Comparison of ENCODE assay signal across 14 cellular contexts in the genomic region with DNA sequence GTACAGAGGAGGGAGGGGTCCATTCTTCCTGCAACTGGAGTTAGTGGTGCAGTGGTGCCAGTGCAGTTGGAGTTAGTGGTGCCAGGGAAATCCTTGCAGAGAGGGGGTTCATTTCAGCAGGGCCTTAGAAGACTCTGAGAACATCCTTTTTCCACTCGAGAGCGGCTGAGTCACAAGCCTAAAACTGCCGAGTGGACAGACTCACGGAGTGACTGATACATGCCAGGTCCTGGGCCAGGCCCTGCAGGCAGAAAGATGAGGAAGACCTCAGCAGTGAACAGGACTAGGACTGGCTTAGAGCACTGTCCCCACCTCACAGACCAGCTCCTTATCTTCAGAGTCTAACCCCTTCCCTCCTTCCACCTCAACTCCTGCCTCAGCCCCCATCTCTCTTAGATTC. TPM values are rescaled to one million over a fixed set of nuclear protein-coding genes. Genes with fewer than 3 reads are reported as not detected.
A peak's percentile ranks its signal among the peaks of the same experiment; 100 is the strongest.
DNase-seq lines count a peak whose midpoint lies in the region; ATAC-seq, FAIRE-seq and TF ChIP-seq lines count a peak whose summit lies in the region.
"Had no signal": no experiment of that assay in that cellular context is flagged by ENCODE, and none has a peak within 500 bp of the region (broad histone marks: within the 10 kb centered on the region; RNA-seq: fewer than 3 reads in every experiment).

No MANE protein-coding gene starts in this region.

- no peak overlapping the region for H3K4me2 ChIP-seq in K562 (ENCODE audit: insufficient read depth, low read length)
- H3K4me2 ChIP-seq in PC-9: no peak overlapping the region

- H3K79me2 ChIP-seq in K562 (ENCODE audit: control insufficient read depth, insufficient read depth, low read length) (no peaks in the 10 kb centered on the region), PC-9 (ENCODE audit: low read depth) (no peaks in the 10 kb centered on the region)

- POLR2A ChIA-PET in K562 (lab: Yijun Ruan, JAX) (interaction anchor here (0.6 kb wide), 1 partner anchor 11 kb away, joined by 4 read pairs; no protein-coding TSS in a partner anchor), PC-9 (lab: Charles Lee; ENCODE audit: unreplicated experiment) (no interaction called here)

- DNase-seq in AG08395 (ENCODE audit: low spot score) (peak; percentile 55), GM03348 (ENCODE audit: low spot score) (peak; percentile 53), K562 (ENCODE audit: extremely low read depth in 1 of 4, low spot score in 3 of 4) (no peak), islet precursor cell (peak; percentile 78), PC-9 (no peak), small intestine (no peak), HuH-7.5 (ENCODE audit: low spot score) (no peak)
- no peak for DNase-seq in stimulated activated CD4-positive, alpha-beta T cell treated with anti-CD3 and anti-CD28 coated beads, Interleukin-4, amount 100 ng/mL, for 4 hours
- DNase-seq: gastrocnemius medialis, KG1, naive B cell, NCI-H1694 treated with DMSO at 0.1 percent for 48 hours, NCI-H774 had no signal

- H2AFZ ChIP-seq in K562 (ENCODE audit: low read depth, low read length): no peak overlapping the region
- no peak overlapping the region for H2AFZ ChIP-seq in PC-9

- ATAC-seq in K562: no peak
- ATAC-seq: gastrocnemius medialis had no signal

- H3K9me2 ChIP-seq in PC-9 (ENCODE audit: insufficient read depth): no peaks in the 10 kb centered on the region

- TF ChIP-seq CTCF in K562 (IDR thresholded peaks at IDR 0.05 in 2 of 3, conservative IDR thresholded peaks at IDR 0.05 in 1 of 3; ENCODE audit: insufficient read depth in 2 of 3, low read depth in 1 of 3, low read length in 3 of 3): no peak
- no peak for TF ChIP-seq CTCF in PC-9 (conservative IDR thresholded peaks at IDR 0.05)

- FAIRE-seq in K562 (lab: Jason Lieb, UNC): no peak
- FAIRE-seq in small intestine (lab: Jason Lieb, UNC): no peak

- in situ Hi-C loops in K562 (cut with MboI): loop anchor here (10.0 kb wide), 1 partner anchor 293 kb away; no protein-coding TSS in a partner anchor

- WGBS in K562 (ENCODE audit: insufficient coverage, low coverage, missing lambda C conversion rate): 67% methylated on average over 4 of the region's 4 CpGs
- WGBS in small intestine, 3 donors: 59 to 92% (median 86%) methylated on average over 4 of the region's 4 CpGs

- intact Hi-C loops in K562 (cut with micrococcal nuclease): no loop called here
- intact Hi-C loops in PC-9 (cut with micrococcal nuclease; ENCODE audit: unreplicated experiment): no loop called here

- BruUV-seq in K562 (replicated peaks; lab: Mats Ljungman, UMichigan): no TSS peak
- BruUV-seq in PC-9 (replicated peaks; lab: Mats Ljungman, UMichigan): no TSS peak

- H3K4me1 ChIP-seq in K562 (replicated peaks in 1 of 2; ENCODE audit: control insufficient read depth in 2 of 2, insufficient read depth in 2 of 2, low read length in 2 of 2) (peaks cover 23 to 28% of the 10 kb centered on the region in 2 experiments), PC-9 (replicated peaks; ENCODE audit: insufficient read depth) (no peaks in the 10 kb centered on the region), small intestine (ENCODE audit: control insufficient read depth in 2 of 2, insufficient read depth in 1 of 2, low read depth in 1 of 2, low read length in 1 of 2) (peaks cover 3 to 9% of the 10 kb centered on the region in 2 donors)

- TF ChIP-seq POLR2A in K562 (conservative IDR thresholded peaks at IDR 0.05): no peak

- H3K27me3 ChIP-seq in K562 (ENCODE audit: control insufficient read depth in 2 of 2, insufficient read depth in 2 of 2, low read length in 2 of 2) (no peaks in the 10 kb centered on the region), PC-9 (ENCODE audit: insufficient read depth, low read depth) (no peaks in the 10 kb centered on the region), small intestine (ENCODE audit: control insufficient read depth in 2 of 2, insufficient read depth in 2 of 2, low read length in 2 of 2) (no peaks in the 10 kb centered on the region)
- H3K27me3 ChIP-seq: gastrocnemius medialis had no signal

- H3K27ac ChIP-seq in K562 (ENCODE audit: extremely low read depth, low read depth, low read length) (no peak overlapping the region), PC-9 (no peak overlapping the region), small intestine (ENCODE audit: low read depth in 1 of 2, low read length in 1 of 2) (peak overlapping the region in 1 of 2 donors; percentile 48)

- no peak overlapping the region for H3K4me3 ChIP-seq in K562
- no peak overlapping the region for H3K4me3 ChIP-seq in PC-9
- no peak overlapping the region for H3K4me3 ChIP-seq in small intestine (ENCODE audit: low read depth in 1 of 2, low read length in 2 of 2)
- H3K4me3 ChIP-seq: coronary artery, gastrocnemius medialis had no signal

- no peaks in the 10 kb centered on the region for H3K9me3 ChIP-seq in K562 (replicated peaks; ENCODE audit: control insufficient read depth, insufficient read depth, low read depth, low read length)
- no peaks in the 10 kb centered on the region for H3K9me3 ChIP-seq in PC-9 (ENCODE audit: insufficient read depth, low read depth)
- H3K9me3 ChIP-seq in small intestine (ENCODE audit: control insufficient read depth, low read depth): no peaks in the 10 kb centered on the region
- H3K9me3 ChIP-seq: gastrocnemius medialis had no signal

- H3K36me3 ChIP-seq in K562 (ENCODE audit: control insufficient read depth, insufficient read depth, low read length) (peaks cover 13% of the 10 kb centered on the region; the same call in 1 of the 3 replicates), PC-9 (ENCODE audit: low read depth) (peaks cover 12% of the 10 kb centered on the region; the same call in 1 of the 2 replicates), small intestine (ENCODE audit: control insufficient read depth in 2 of 2, insufficient read depth in 2 of 2, low read length in 2 of 2) (peaks cover 0 to 5% of the 10 kb centered on the region in 2 donors)
- H3K36me3 ChIP-seq: gastrocnemius medialis had no signal

- TF ChIP-seq RAD21 in K562 (CRISPR knock-in tag; conservative IDR thresholded peaks at IDR 0.05 in 1 of 2, IDR thresholded peaks at IDR 0.05 in 1 of 2): no peak

- CTCF ChIA-PET in K562 (lab: Yijun Ruan, JAX; ENCODE audit: low intra/inter-chr PET ratio) (no interaction called here), PC-9 (lab: Charles Lee) (no interaction called here)

- H3F3A ChIP-seq in PC-9 (ENCODE audit: insufficient read depth, low read depth): no peaks in the 10 kb centered on the region

- no peaks in the 10 kb centered on the region for H4K20me1 ChIP-seq in K562 (replicated peaks; ENCODE audit: control insufficient read depth, insufficient read depth, low read length)
- no peaks in the 10 kb centered on the region; the same call in 1 of the 2 replicates for H4K20me1 ChIP-seq in PC-9 (ENCODE audit: insufficient read depth)

- no peaks in the 10 kb centered on the region for H3K9me1 ChIP-seq in K562 (ENCODE audit: control insufficient read depth, insufficient read depth, low read length)

- TF ChIP-seq EP300 in K562 (IDR thresholded peaks at IDR 0.05; ENCODE audit: low read length): no peak

- H3K9ac ChIP-seq in K562 (ENCODE audit: insufficient read depth in 1 of 2, low read depth in 2 of 2, low read length in 2 of 2): no peak overlapping the region; a peak in 1 of 4 replicates

TF ChIP-seq in K562, 482 proteins besides CTCF, POLR2A, EP300 and RAD21 (continues in another document):
- TF ChIP-seq, protein P1, sequence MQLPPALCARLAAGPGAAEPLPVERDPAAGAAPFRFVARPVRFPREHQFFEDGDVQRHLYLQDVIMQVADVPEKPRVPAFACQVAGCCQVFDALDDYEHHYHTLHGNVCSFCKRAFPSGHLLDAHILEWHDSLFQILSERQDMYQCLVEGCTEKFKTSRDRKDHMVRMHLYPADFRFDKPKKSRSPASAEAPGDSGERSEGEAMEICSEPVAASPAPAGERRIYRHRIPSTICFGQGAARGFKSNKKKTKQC (CRISPR knock-in tag; IDR thresholded peaks at IDR 0.05): no peak

RNA-seq across cellular contexts. Expression of a gene that starts 12.9 kb away (rescaled TPM):
- total RNA-seq in K562 (2011; cell fraction: chromatin; rRNA removed; ENCODE audit: low replicate concordance): 4.6 and 15.1 TPM in 2 replicates
- total RNA-seq in K562 (2011; cell fraction: nucleolus; rRNA removed): 3.8 and 6.3 TPM in 2 replicates
- total RNA-seq in K562 (2011; cell fraction: nucleoplasm; rRNA removed): 3.2 and 3.4 TPM in 2 replicates
- 4.6 and 6.4 TPM in 2 replicates for total RNA-seq in K562 (2014; rRNA removed)
- 1.8 and 2.3 TPM in 2 replicates for total RNA-seq in K562 (2014; rRNA removed; fragmentation: Illumina TruSeq; extraction: Trizol)
- total RNA-seq in K562 (2015; rRNA removed; fragmentation: Illumina TruSeq; extraction: Trizol): 5.0 and 5.4 TPM in 2 replicates
- 6.1 and 6.8 TPM in 2 replicates for total RNA-seq in K562 (2021)
- 4.2 and 4.6 TPM in 2 replicates for polyA plus RNA-seq in K562 (2011; rRNA removed)
- polyA plus RNA-seq in K562 (2011; cell fraction: cytosol; rRNA removed): 2.8 and 6.8 TPM in 2 replicates
- polyA plus RNA-seq in K562 (2011; cell fraction: nucleus; rRNA removed): 9.2 and 11.6 TPM in 2 replicates
- polyA plus RNA-seq in K562 (2012): 6.6 and 7.4 TPM in 2 replicates
- 3.7 and 4.9 TPM in 2 replicates for polyA plus RNA-seq in K562 (2014; fragmentation: Illumina TruSeq; extraction: Trizol)
- polyA plus RNA-seq in K562 (2014; fragmentation: Nextera tagmentation; extraction: Ambion mirVana): 1 to 10 TPM; 7.9 to 9.0 TPM
- polyA plus RNA-seq in K562 (2014; rRNA removed): 4.8 and 9.1 TPM in 2 replicates
- 3.5 and 4.0 TPM in 2 replicates for polyA minus RNA-seq in K562 (2011; rRNA and poly(A)+ RNA removed)
- polyA minus RNA-seq in K562 (2011; cell fraction: cytosol; rRNA and poly(A)+ RNA removed): 2.1 and 3.5 TPM in 2 replicates
- 6.9 and 10.1 TPM in 2 replicates for polyA minus RNA-seq in K562 (2011; cell fraction: nucleus; rRNA and poly(A)+ RNA removed)
- total RNA-seq in PC-9 (2021): 12.5 and 12.6 TPM in 2 replicates
- 1 to 10 TPM; 4.1 to 8.7 (median 5.6) TPM for polyA plus RNA-seq in small intestine

RNA-seq across cellular contexts. Expression of a gene that starts 49.9 kb away (rescaled TPM):
- total RNA-seq in K562 (2011; cell fraction: chromatin; rRNA removed; ENCODE audit: low replicate concordance): 17.2 and 26.4 TPM in 2 replicates
- 14.7 and 19.2 TPM in 2 replicates for total RNA-seq in K562 (2011; cell fraction: nucleolus; rRNA removed)
- total RNA-seq in K562 (2011; cell fraction: nucleoplasm; rRNA removed): 15.8 and 17.7 TPM in 2 replicates
- total RNA-seq in K562 (2014; rRNA removed) (25.2 and 32.1 TPM in 2 replicates), K562 (2014; rRNA removed; fragmentation: Illumina TruSeq; extraction: Trizol) (20.3 and 21.7 TPM in 2 replicates), K562 (2015; rRNA removed; fragmentation: Illumina TruSeq; extraction: Trizol) (26.7 and 28.5 TPM in 2 replicates), K562 (2021) (35.2 and 38.1 TPM in 2 replicates), PC-9 (2021) (12.4 and 17.6 TPM in 2 replicates)
- polyA plus RNA-seq in K562 (2011; rRNA removed) (20.8 and 42.4 TPM in 2 replicates), K562 (2014; fragmentation: Illumina TruSeq; extraction: Trizol) (36.1 and 41.0 TPM in 2 replicates), K562 (2014; fragmentation: Nextera tagmentation; extraction: Ambion mirVana) (1 to 10 TPM; 6.1 to 6.9 TPM), K562 (2014; rRNA removed) (27.4 and 27.9 TPM in 2 replicates), small intestine (1 to 10 TPM; 1.6 to 7.3 (median 3.2) TPM)
- 24.2 and 36.3 TPM in 2 replicates for polyA plus RNA-seq in K562 (2011; cell fraction: cytosol; rRNA removed)
- 58.6 and 70.3 TPM in 2 replicates for polyA plus RNA-seq in K562 (2011; cell fraction: nucleus; rRNA removed)
- 33.6 and 70.4 TPM in 2 replicates for polyA plus RNA-seq in K562 (2012)
- 24.4 and 42.9 TPM in 2 replicates for polyA minus RNA-seq in K562 (2011; rRNA and poly(A)+ RNA removed)
- 19.2 and 30.5 TPM in 2 replicates for polyA minus RNA-seq in K562 (2011; cell fraction: cytosol; rRNA and poly(A)+ RNA removed)
- 23.4 and 57.9 TPM in 2 replicates for polyA minus RNA-seq in K562 (2011; cell fraction: nucleus; rRNA and poly(A)+ RNA removed)

Comparison
In these comparisons a context has a peak if more than half of its experiments do, and no peak if none do; other contexts are left out.
1. DNase-seq: peak in AG08395 (single experiment), GM03348 (single experiment) and islet precursor cell (single experiment); none in K562 (0 of 4), stimulated activated CD4-positive, alpha-beta T cell treated with anti-CD3 and anti-CD28 coated beads, Interleukin-4, amount 100 ng/mL, for 4 hours (0 of 2), PC-9 (0 of 2), small intestine (single experiment) and HuH-7.5 (single experiment).